ENCODE assay signal across 22 cellular contexts in genomic region chr7:104969183-104969582, GRCh38. TPM values are rescaled to one million over a fixed set of nuclear protein-coding genes. Genes with fewer than 3 reads are reported as not detected.
DNase-seq lines count a peak whose midpoint lies in the region; ATAC-seq and TF ChIP-seq lines count a peak whose summit lies in the region.
"Had no signal": no experiment of that assay in that cellular context is flagged by ENCODE, and none has a peak within 500 bp of the region (broad histone marks: within the 10 kb centered on the region; RNA-seq: fewer than 3 reads in every experiment).

No MANE protein-coding gene starts in this region.

- in situ Hi-C loops in gastrocnemius medialis (cut with MboI; ENCODE audit: low sequenced_read_pairs in 4 of 4), result no loop called here

- H3K9me3 Mint-ChIP-seq in stimulated activated naive CD8-positive, alpha-beta T cell treated with anti-CD3 and anti-CD28 coated beads, Interleukin-15, amount 100 ng/mL, for 72 hours, result no peaks in the 10 kb centered on the region
- H3K9me3 Mint-ChIP-seq: CD4-positive, CD25-positive, alpha-beta regulatory T cell; CD8-positive, alpha-beta T cell; HFFc6 had no signal

- TF ChIP-seq EP300 in stomach (IDR thresholded peaks at IDR 0.05), result no peak

- H3K27ac ChIP-seq in left ventricle myocardium inferior (replicated peaks) (peak overlapping the region; percentile 81), left lung (peak overlapping the region; percentile 13 to 15), stomach (peak overlapping the region in 4 of 5 donors; percentile 4 to 84 (median 49)), gastrocnemius medialis (no peak overlapping the region)
- H3K27ac ChIP-seq: 22Rv1, BLaER1, C4-2B had no signal

- TF ChIP-seq POLR2A in stomach (IDR thresholded peaks at IDR 0.05) (no peak), gastrocnemius medialis (IDR thresholded peaks at IDR 0.05) (no peak)

- ATAC-seq in Right ventricle myocardium inferior, result no peak
- ATAC-seq in left lung, result peak; percentile 50
- no peak for ATAC-seq in gastrocnemius medialis
- ATAC-seq in HG03196 (IDR thresholded peaks at IDR 0.05; ENCODE audit: unreplicated experiment), result no peak
- ATAC-seq in stimulated activated naive CD8-positive, alpha-beta T cell treated with anti-CD3 and anti-CD28 coated beads, Interleukin-15, amount 100 ng/mL, for 72 hours, result no peak
- ATAC-seq: CD8-positive, alpha-beta T cell; GM12878 had no signal

- H3K4me3 ChIP-seq in left ventricle myocardium inferior, result no peak overlapping the region
- no peak overlapping the region for H3K4me3 ChIP-seq in left lung
- H3K4me3 ChIP-seq in stomach, result no peak overlapping the region
- H3K4me3 ChIP-seq in gastrocnemius medialis, result no peak overlapping the region
- H3K4me3 ChIP-seq: BLaER1, GM12878, HAP-1 had no signal

- no peak for DNase-seq in left ventricle myocardium inferior
- DNase-seq in Right ventricle myocardium inferior (ENCODE audit: missing footprints), result no peak
- DNase-seq in left lung, result no peak
- DNase-seq in stomach, result no peak
- no peak for DNase-seq in COLO668 (lab: John Stamatoyannopoulos, UW; ENCODE audit: unreplicated experiment)
- DNase-seq in gastrocnemius medialis, result no peak
- DNase-seq in stimulated activated naive CD8-positive, alpha-beta T cell treated with anti-CD3 and anti-CD28 coated beads, Interleukin-15, amount 100 ng/mL, for 72 hours, result no peak
- DNase-seq: CD4-positive, CD25-positive, alpha-beta regulatory T cell; CD8-positive, alpha-beta T cell; DMS 273 treated with DMSO at 0.1 percent for 48 hours; DMS79; EL; GDM1; GOT3; HFFc6 had no signal

- H3K9me3 ChIP-seq in left ventricle myocardium inferior (replicated peaks) (no peaks in the 10 kb centered on the region), left lung (no peaks in the 10 kb centered on the region), stomach (no peaks in the 10 kb centered on the region), gastrocnemius medialis (no peaks in the 10 kb centered on the region)
- H3K9me3 ChIP-seq: HAP-1 had no signal

- H3K27me3 ChIP-seq in left ventricle myocardium inferior (ENCODE audit: low read depth) (no peaks in the 10 kb centered on the region), left lung (no peaks in the 10 kb centered on the region), stomach (no peaks in the 10 kb centered on the region), gastrocnemius medialis (no peaks in the 10 kb centered on the region)
- H3K27me3 ChIP-seq: BLaER1 had no signal

- no peaks in the 10 kb centered on the region for H3K27me3 Mint-ChIP-seq in stimulated activated naive CD8-positive, alpha-beta T cell treated with anti-CD3 and anti-CD28 coated beads, Interleukin-15, amount 100 ng/mL, for 72 hours
- H3K27me3 Mint-ChIP-seq: B cell; CD4-positive, CD25-positive, alpha-beta regulatory T cell had no signal

- no peak overlapping the region for H3K4me3 Mint-ChIP-seq in stimulated activated naive CD8-positive, alpha-beta T cell treated with anti-CD3 and anti-CD28 coated beads, Interleukin-15, amount 100 ng/mL, for 72 hours
- H3K4me3 Mint-ChIP-seq: B cell; CD4-positive, CD25-positive, alpha-beta regulatory T cell; CD8-positive, alpha-beta T cell; HFFc6 had no signal

- H3K4me1 ChIP-seq in left ventricle myocardium inferior (peaks cover 41% of the 10 kb centered on the region), left lung (peaks cover 8 to 32% of the 10 kb centered on the region in 2 donors), stomach (peaks cover 12 to 85% (median 54%) of the 10 kb centered on the region in 4 donors), gastrocnemius medialis (peaks cover 3 to 24% of the 10 kb centered on the region in 2 donors)

- H3K27ac Mint-ChIP-seq in stimulated activated naive CD8-positive, alpha-beta T cell treated with anti-CD3 and anti-CD28 coated beads, Interleukin-15, amount 100 ng/mL, for 72 hours, result no peak overlapping the region
- H3K27ac Mint-ChIP-seq: B cell; CD4-positive, CD25-positive, alpha-beta regulatory T cell; CD8-positive, alpha-beta T cell; HFFc6 had no signal

- intact Hi-C loops in left ventricle myocardium inferior (cut with micrococcal nuclease), result no loop called here
- intact Hi-C loops in Right ventricle myocardium inferior (cut with DNase I), result no loop called here
- intact Hi-C loops in left lung (cut with DNase I), result no loop called here
- intact Hi-C loops in stomach (cut with DNase I; ENCODE audit: low total_unique reads), result no loop called here
- intact Hi-C loops in gastrocnemius medialis (cut with DNase I; ENCODE audit: low total_unique reads), result no loop called here

- TF ChIP-seq CTCF in left ventricle myocardium inferior (IDR thresholded peaks at IDR 0.05; ENCODE audit: borderline replicate concordance) (no peak), left lung (IDR thresholded peaks at IDR 0.05) (no peak), stomach (IDR thresholded peaks at IDR 0.05) (no peak), gastrocnemius medialis (IDR thresholded peaks at IDR 0.05 in 4 of 5, conservative IDR thresholded peaks at IDR 0.05 in 1 of 5) (no peak)

- H3K36me3 ChIP-seq in left ventricle myocardium inferior, result no peaks in the 10 kb centered on the region
- no peaks in the 10 kb centered on the region for H3K36me3 ChIP-seq in left lung
- H3K36me3 ChIP-seq in stomach, result no peaks in the 10 kb centered on the region
- no peaks in the 10 kb centered on the region for H3K36me3 ChIP-seq in gastrocnemius medialis
- H3K36me3 ChIP-seq: HAP-1 had no signal

- peaks cover 9% of the 10 kb centered on the region for H3K4me1 Mint-ChIP-seq in stimulated activated naive CD8-positive, alpha-beta T cell treated with anti-CD3 and anti-CD28 coated beads, Interleukin-15, amount 100 ng/mL, for 72 hours

- WGBS in stomach, 5 donors, result 77 to 93% (median 82%) methylated on average over 2 of the region's 2 CpGs

RNA-seq across cellular contexts. Expression of gene KMT2E, which starts 44.8 kb away (rescaled TPM):
- total RNA-seq in left ventricle myocardium inferior (40.2 TPM), Right ventricle myocardium inferior (35.1 TPM), left lung (10 to 100 TPM; 74.5 to 96.2 TPM), stomach (100 to 1,000 TPM in 2 of 5 donors, 10 to 100 TPM in 3; 64.8 to 330 (median 93.9) TPM), gastrocnemius medialis (10 to 100 TPM; 29.7 to 72.1 (median 38.0) TPM)
- polyA plus RNA-seq in stomach, result 10 to 100 TPM in 2 of 3 donors, 1 to 10 TPM in 1; 9.4 to 12.5 (median 11.9) TPM

Comparison
In these comparisons a context has a peak if more than half of its experiments do, and no peak if none do; other contexts are left out.
1. H3K27ac ChIP-seq: peak in left ventricle myocardium inferior (single experiment), left lung (2 of 2) and stomach (4 of 5); none in gastrocnemius medialis (0 of 4).